In genomic region chr15:58699769-58700168, GRCh38 we compare ENCODE assay signal across 1 cellular context.
TF ChIP-seq lines count a peak whose summit lies in the region.

No MANE protein-coding gene starts in this region.

TF ChIP-seq in K562, 482 proteins besides CTCF, POLR2A, EP300 and RAD21 (continued from another document and continues in another):
- TF ChIP-seq KLF13 (tag; IDR thresholded peaks at IDR 0.05; ENCODE audit: borderline replicate concordance, low read depth) (no peak), ZNF583 (CRISPR knock-in tag; IDR thresholded peaks at IDR 0.05) (no peak), CTCFL (IDR thresholded peaks at IDR 0.05; ENCODE audit: borderline replicate concordance, insufficient read depth, low read depth, low read length, poor library complexity, severe bottlenecking) (no peak), FOSL1 (tag; conservative IDR thresholded peaks at IDR 0.05) (no peak), NCOA4 (IDR thresholded peaks at IDR 0.05; ENCODE audit: partially characterized antibody) (no peak), EHMT2 (IDR thresholded peaks at IDR 0.05) (no peak), NFYB (IDR thresholded peaks at IDR 0.05; ENCODE audit: extremely low read depth, insufficient read length) (no peak), ZFPM2 (CRISPR knock-in tag; IDR thresholded peaks at IDR 0.05) (no peak), POLR2AphosphoS5 (IDR thresholded peaks at IDR 0.05; ENCODE audit: control insufficient read depth, insufficient read depth, low read depth, low read length) (no peak), SRSF9 (IDR thresholded peaks at IDR 0.05; ENCODE audit: borderline replicate concordance, low read depth, low read length) (no peak), PML (IDR thresholded peaks at IDR 0.05; ENCODE audit: low read length) (no peak), ATF1 (CRISPR knock-in tag; IDR thresholded peaks at IDR 0.05) (no peak), ATF1 (tag; IDR thresholded peaks at IDR 0.05) (no peak), ZNF696 (CRISPR knock-in tag; conservative IDR thresholded peaks at IDR 0.05) (no peak), ZNF316 (IDR thresholded peaks at IDR 0.05) (peak; percentile 89), ZNF655 (CRISPR knock-in tag; IDR thresholded peaks at IDR 0.05) (no peak), SMC3 (conservative IDR thresholded peaks at IDR 0.05; ENCODE audit: insufficient read depth, low read depth, low read length) (no peak), SMARCB1 (IDR thresholded peaks at IDR 0.05; ENCODE audit: insufficient read length, low read depth) (no peak), ZZZ3 (IDR thresholded peaks at IDR 0.05) (no peak), CEBPB (tag; IDR thresholded peaks at IDR 0.05) (peak; percentile 49; the same call in 1 of the 2 replicates), NFE2L1 (tag; IDR thresholded peaks at IDR 0.05; ENCODE audit: borderline replicate concordance, low read depth) (peak; percentile 34; the same call in 1 of the 2 replicates), TGIF2 (CRISPR knock-in tag; IDR thresholded peaks at IDR 0.05) (no peak), ZNF165 (CRISPR knock-in tag; IDR thresholded peaks at IDR 0.05; ENCODE audit: borderline replicate concordance) (no peak), DACH1 (IDR thresholded peaks at IDR 0.05; ENCODE audit: partially characterized antibody) (peak; percentile 46), GMEB1 (CRISPR knock-in tag; IDR thresholded peaks at IDR 0.05) (no peak), KLF16 (IDR thresholded peaks at IDR 0.05) (no peak), GABPB1 (CRISPR knock-in tag; IDR thresholded peaks at IDR 0.05) (no peak), ZNF707 (CRISPR knock-in tag; conservative IDR thresholded peaks at IDR 0.05) (0 out of 2 replicates have a peak, but pooled peaks have one; percentile 53), TRIM24 (IDR thresholded peaks at IDR 0.05) (peak in 1 of 2 experiments; percentile 43; a peak in 2 of 4 replicates), KAT2B (IDR thresholded peaks at IDR 0.05; ENCODE audit: low read depth, low read length) (no peak), CHCHD3 (CRISPR knock-in tag; IDR thresholded peaks at IDR 0.05) (no peak), ZFP1 (CRISPR knock-in tag; IDR thresholded peaks at IDR 0.05) (no peak), THRA (IDR thresholded peaks at IDR 0.05) (no peak), CBFB (CRISPR knock-in tag; IDR thresholded peaks at IDR 0.05) (no peak), ATF6 (CRISPR knock-in tag; IDR thresholded peaks at IDR 0.05) (no peak), RBM34 (IDR thresholded peaks at IDR 0.05; ENCODE audit: borderline replicate concordance, insufficient read depth, low read length) (no peak), PRDM10 (IDR thresholded peaks at IDR 0.05; ENCODE audit: partially characterized antibody) (no peak), HMGXB4 (CRISPR knock-in tag; IDR thresholded peaks at IDR 0.05) (no peak), PATZ1 (CRISPR knock-in tag; IDR thresholded peaks at IDR 0.05; ENCODE audit: borderline replicate concordance) (no peak), ZNF184 (CRISPR knock-in tag; IDR thresholded peaks at IDR 0.05) (no peak), CREB5 (CRISPR knock-in tag; IDR thresholded peaks at IDR 0.05) (no peak), NFE2 (IDR thresholded peaks at IDR 0.05; ENCODE audit: low read depth) (peak; percentile 66; the same call in 1 of the 2 replicates), MTA3 (IDR thresholded peaks at IDR 0.05; ENCODE audit: borderline replicate concordance) (no peak), IRF1 (CRISPR knock-in tag; IDR thresholded peaks at IDR 0.05; ENCODE audit: borderline replicate concordance) (no peak), BCOR (IDR thresholded peaks at IDR 0.05) (no peak), KAT8 (IDR thresholded peaks at IDR 0.05; ENCODE audit: low read depth) (no peak), MAFF (IDR thresholded peaks at IDR 0.05; ENCODE audit: low read length) (peak; percentile 52), ILK (tag; IDR thresholded peaks at IDR 0.05; ENCODE audit: borderline replicate concordance, low read depth) (no peak), TEAD1 (CRISPR knock-in tag; IDR thresholded peaks at IDR 0.05) (no peak)
